In genomic region chr2:96493072-96493471, GRCh38 we compare ENCODE assay signal across 26 cellular contexts. TPM values are rescaled to one million over a fixed set of nuclear protein-coding genes. Genes with fewer than 3 reads are reported as not detected.
DNase-seq lines count a peak whose midpoint lies in the region; ATAC-seq, FAIRE-seq and TF ChIP-seq lines count a peak whose summit lies in the region.
"Had no signal": no experiment of that assay in that cellular context is flagged by ENCODE, and none has a peak within 500 bp of the region (broad histone marks: within the 10 kb centered on the region; RNA-seq: fewer than 3 reads in every experiment).

No MANE protein-coding gene starts in this region.

- no peak overlapping the region for H3K4me3 ChIP-seq in suprapubic skin
- H3K4me3 ChIP-seq in vagina: no peak overlapping the region
- H3K4me3 ChIP-seq: BLaER1 treated with 17β-estradiol and CSF1 and Interleukin-3, amounts not matched to agents 10 nM and 100 nM; thyroid gland had no signal

- TF ChIP-seq POLR2A in suprapubic skin (IDR thresholded peaks at IDR 0.05) (no peak), vagina (IDR thresholded peaks at IDR 0.05) (no peak)

- peaks cover 16% of the 10 kb centered on the region for H3K9me3 Mint-ChIP-seq in activated CD8-positive, alpha-beta T cell treated with anti-CD3 and anti-CD28 coated beads for 36 hours
- H3K9me3 Mint-ChIP-seq in activated CD8-positive, alpha-beta T cell treated with anti-CD3 and anti-CD28 coated beads, Interleukin-2, amount 10 ng/mL, durations not matched to agents 7 days and 5 days (ENCODE audit: insufficient read depth): peaks cover 19% of the 10 kb centered on the region
- peaks cover 18% of the 10 kb centered on the region for H3K9me3 Mint-ChIP-seq in activated naive CD4-positive, alpha-beta T cell treated with anti-CD3 and anti-CD28 coated beads for 36 hours

- H3K27me3 ChIP-seq in foreskin keratinocyte (peaks cover 4% of the 10 kb centered on the region), suprapubic skin (no peaks in the 10 kb centered on the region), vagina (no peaks in the 10 kb centered on the region)
- H3K27me3 ChIP-seq: BLaER1 treated with 17β-estradiol and CSF1 and Interleukin-3, amounts not matched to agents 10 nM and 100 nM; thyroid gland had no signal

- no peak for TF ChIP-seq EP300 in suprapubic skin (IDR thresholded peaks at IDR 0.05)

- H3K9me3 ChIP-seq in suprapubic skin (peaks cover 9% of the 10 kb centered on the region), vagina (no peaks in the 10 kb centered on the region)
- H3K9me3 ChIP-seq: thyroid gland had no signal

- H3K27ac Mint-ChIP-seq in activated CD8-positive, alpha-beta T cell treated with anti-CD3 and anti-CD28 coated beads for 36 hours: peak overlapping the region; percentile 20
- no peak overlapping the region for H3K27ac Mint-ChIP-seq in activated CD8-positive, alpha-beta T cell treated with anti-CD3 and anti-CD28 coated beads, Interleukin-2, amount 10 ng/mL, durations not matched to agents 7 days and 5 days
- H3K27ac Mint-ChIP-seq in activated naive CD4-positive, alpha-beta T cell treated with anti-CD3 and anti-CD28 coated beads for 36 hours: no peak overlapping the region
- H3K27ac Mint-ChIP-seq: IgD-negative memory B cell; immature natural killer cell; naive B cell; stimulated activated naive B cell treated with anti-CD40 and anti-IgM and Interleukin-4, amounts not matched to agents 10 μg/mL and 1 μg/mL and 100 μg/mL, for 72 hours; T-helper 17 cell had no signal

- DNase-seq in activated CD8-positive, alpha-beta T cell treated with anti-CD3 and anti-CD28 coated beads for 36 hours: no peak
- DNase-seq in activated CD8-positive, alpha-beta T cell treated with anti-CD3 and anti-CD28 coated beads, Interleukin-2, amount 10 ng/mL, durations not matched to agents 7 days and 5 days: no peak
- DNase-seq in RCC 7860 (ENCODE audit: low spot score): peak; percentile 93
- DNase-seq in foreskin keratinocyte: peak; percentile 87 to 89
- peak; percentile 72 for DNase-seq in urothelium cell line (ENCODE audit: low spot score)
- no peak for DNase-seq in activated naive CD4-positive, alpha-beta T cell treated with anti-CD3 and anti-CD28 coated beads for 36 hours
- DNase-seq in suprapubic skin (ENCODE audit: low spot score in 2 of 2): no peak
- DNase-seq in vagina (ENCODE audit: extremely low spot score in 2 of 2): no peak
- DNase-seq: activated CD4-positive, alpha-beta T cell treated with anti-CD3 and anti-CD28 coated beads, Interleukin-2, amount 50 U/mL, for 48 hours; activated naive CD4-positive, alpha-beta T cell treated with Interleukin-2 at 50 U/mL for 16 hours; immature natural killer cell; naive B cell; NCI-H2029 treated with DMSO at 0.1 percent for 48 hours; NCI-H510A; SIG-M5; stimulated activated naive B cell treated with anti-CD40 and anti-IgM and Interleukin-4, amounts not matched to agents 10 μg/mL and 1 μg/mL and 100 μg/mL, for 72 hours; T-helper 17 cell; thyroid gland had no signal

- ATAC-seq in activated CD8-positive, alpha-beta T cell treated with anti-CD3 and anti-CD28 coated beads for 36 hours: no peak
- no peak for ATAC-seq in activated CD8-positive, alpha-beta T cell treated with anti-CD3 and anti-CD28 coated beads, Interleukin-2, amount 10 ng/mL, durations not matched to agents 7 days and 5 days
- peak; percentile 90 for ATAC-seq in foreskin keratinocyte
- ATAC-seq: stimulated activated naive B cell treated with anti-CD40 and anti-IgM and Interleukin-4, amounts not matched to agents 10 μg/mL and 1 μg/mL and 100 μg/mL, for 72 hours; T-helper 17 cell had no signal

- POLR2A ChIA-PET in activated CD8-positive, alpha-beta T cell treated with anti-CD3 and anti-CD28 coated beads for 36 hours (lab: Charles Lee): interaction anchor here (0.6 to 1.6 kb wide), 5 partner anchors 8 to 41 kb away, joined by 3 to 4 read pairs (median 3); no protein-coding TSS in a partner anchor
- POLR2A ChIA-PET in activated CD8-positive, alpha-beta T cell treated with anti-CD3 and anti-CD28 coated beads, Interleukin-2, amount 10 ng/mL, durations not matched to agents 7 days and 5 days (lab: Charles Lee): interaction anchor here (0.9 to 1.1 kb wide), 2 partner anchors 44 to 45 kb away, joined by 3 to 4 read pairs; no protein-coding TSS in a partner anchor

- TF ChIP-seq CTCF in activated CD8-positive, alpha-beta T cell treated with anti-CD3 and anti-CD28 coated beads for 36 hours (IDR thresholded peaks at IDR 0.05): no peak
- TF ChIP-seq CTCF in foreskin keratinocyte (conservative IDR thresholded peaks at IDR 0.05) (no peak), suprapubic skin (IDR thresholded peaks at IDR 0.05) (no peak), vagina (IDR thresholded peaks at IDR 0.05) (no peak)

- intact Hi-C loops in activated CD8-positive, alpha-beta T cell treated with anti-CD3 and anti-CD28 coated beads for 36 hours (cut with micrococcal nuclease): loop anchor here (5.0 kb wide), 1 partner anchor 44 kb away; the partner anchor contains the start of gene ARID5A
- intact Hi-C loops in activated naive CD4-positive, alpha-beta T cell treated with anti-CD3 and anti-CD28 coated beads for 36 hours (cut with micrococcal nuclease): no loop called here
- intact Hi-C loops in vagina (cut with DNase I): no loop called here

- H3K36me3 ChIP-seq in suprapubic skin (no peaks in the 10 kb centered on the region), vagina (no peaks in the 10 kb centered on the region)
- H3K36me3 ChIP-seq: BLaER1 treated with 17β-estradiol and CSF1 and Interleukin-3, amounts not matched to agents 10 nM and 100 nM; thyroid gland had no signal

- WGBS in suprapubic skin: 80% methylated on average over 5 of the region's 5 CpGs

- no peaks in the 10 kb centered on the region for H3K27me3 Mint-ChIP-seq in activated CD8-positive, alpha-beta T cell treated with anti-CD3 and anti-CD28 coated beads for 36 hours
- no peaks in the 10 kb centered on the region for H3K27me3 Mint-ChIP-seq in activated CD8-positive, alpha-beta T cell treated with anti-CD3 and anti-CD28 coated beads, Interleukin-2, amount 10 ng/mL, durations not matched to agents 7 days and 5 days (ENCODE audit: low read depth)
- H3K27me3 Mint-ChIP-seq in activated naive CD4-positive, alpha-beta T cell treated with anti-CD3 and anti-CD28 coated beads for 36 hours (ENCODE audit: low read depth): no peaks in the 10 kb centered on the region
- H3K27me3 Mint-ChIP-seq: central memory CD8-positive, alpha-beta T cell; stimulated activated naive B cell treated with anti-CD40 and anti-IgM and Interleukin-4, amounts not matched to agents 10 μg/mL and 1 μg/mL and 100 μg/mL, for 72 hours; T-helper 17 cell had no signal

- CTCF ChIA-PET in activated CD8-positive, alpha-beta T cell treated with anti-CD3 and anti-CD28 coated beads for 36 hours (lab: Charles Lee): interaction anchor here (0.8 to 2.2 kb wide), 5 partner anchors 12 to 86 kb away, joined by 3 to 14 read pairs (median 3); partner anchors contain the start of gene NEURL3
- CTCF ChIA-PET in activated CD8-positive, alpha-beta T cell treated with anti-CD3 and anti-CD28 coated beads, Interleukin-2, amount 10 ng/mL, durations not matched to agents 7 days and 5 days (lab: Charles Lee): interaction anchor here (0.8 to 1.2 kb wide), 3 partner anchors 14 to 17 kb away, joined by 4 read pairs; no protein-coding TSS in a partner anchor
- CTCF ChIA-PET in activated naive CD4-positive, alpha-beta T cell treated with anti-CD3 and anti-CD28 coated beads for 36 hours (lab: Charles Lee): interaction anchor here (1.2 to 1.6 kb wide), 3 partner anchors 14 to 47 kb away, joined by 3 read pairs; no protein-coding TSS in a partner anchor

- peak; percentile 97 for FAIRE-seq in RCC 7860 (lab: Jason Lieb, UNC)
- FAIRE-seq in urothelium cell line (lab: Jason Lieb, UNC): peak; percentile 82
- FAIRE-seq: D721Med had no signal

- H3K4me1 Mint-ChIP-seq in activated CD8-positive, alpha-beta T cell treated with anti-CD3 and anti-CD28 coated beads for 36 hours (ENCODE audit: low read depth): peaks cover 44% of the 10 kb centered on the region
- H3K4me1 Mint-ChIP-seq in activated CD8-positive, alpha-beta T cell treated with anti-CD3 and anti-CD28 coated beads, Interleukin-2, amount 10 ng/mL, durations not matched to agents 7 days and 5 days (ENCODE audit: low read depth): peaks cover 31% of the 10 kb centered on the region
- peaks cover 50% of the 10 kb centered on the region for H3K4me1 Mint-ChIP-seq in activated naive CD4-positive, alpha-beta T cell treated with anti-CD3 and anti-CD28 coated beads for 36 hours (ENCODE audit: low read depth)
- H3K4me1 Mint-ChIP-seq: central memory CD8-positive, alpha-beta T cell; immature natural killer cell; naive B cell; T-helper 17 cell had no signal

- H3K4me1 ChIP-seq in foreskin keratinocyte (no peaks in the 10 kb centered on the region), suprapubic skin (no peaks in the 10 kb centered on the region), vagina (no peaks in the 10 kb centered on the region)
- H3K4me1 ChIP-seq: parathyroid adenoma, thyroid gland had no signal

- peaks cover 13% of the 10 kb centered on the region for H3K36me3 Mint-ChIP-seq in activated CD8-positive, alpha-beta T cell treated with anti-CD3 and anti-CD28 coated beads for 36 hours (ENCODE audit: low read depth)
- peaks cover 20% of the 10 kb centered on the region for H3K36me3 Mint-ChIP-seq in activated CD8-positive, alpha-beta T cell treated with anti-CD3 and anti-CD28 coated beads, Interleukin-2, amount 10 ng/mL, durations not matched to agents 7 days and 5 days (ENCODE audit: low read depth)
- H3K36me3 Mint-ChIP-seq in activated naive CD4-positive, alpha-beta T cell treated with anti-CD3 and anti-CD28 coated beads for 36 hours (ENCODE audit: low read depth): peaks cover 6% of the 10 kb centered on the region

- no peak overlapping the region for H3K4me3 Mint-ChIP-seq in activated CD8-positive, alpha-beta T cell treated with anti-CD3 and anti-CD28 coated beads for 36 hours
- H3K4me3 Mint-ChIP-seq in activated CD8-positive, alpha-beta T cell treated with anti-CD3 and anti-CD28 coated beads, Interleukin-2, amount 10 ng/mL, durations not matched to agents 7 days and 5 days: no peak overlapping the region
- H3K4me3 Mint-ChIP-seq in activated naive CD4-positive, alpha-beta T cell treated with anti-CD3 and anti-CD28 coated beads for 36 hours: no peak overlapping the region
- H3K4me3 Mint-ChIP-seq: central memory CD8-positive, alpha-beta T cell; IgD-negative memory B cell; immature natural killer cell; naive B cell; stimulated activated naive B cell treated with anti-CD40 and anti-IgM and Interleukin-4, amounts not matched to agents 10 μg/mL and 1 μg/mL and 100 μg/mL, for 72 hours; T-helper 17 cell had no signal

- H3K27ac ChIP-seq in foreskin keratinocyte: no peak overlapping the region
- no peak overlapping the region for H3K27ac ChIP-seq in suprapubic skin
- H3K27ac ChIP-seq in vagina: no peak overlapping the region
- H3K27ac ChIP-seq: BLaER1 treated with 17β-estradiol and CSF1 and Interleukin-3, amounts not matched to agents 10 nM and 100 nM; parathyroid adenoma; thyroid gland; VCaP had no signal

RNA-seq across cellular contexts. Expression of gene NEURL3, which starts 12.1 kb away (rescaled TPM):
- total RNA-seq in activated CD8-positive, alpha-beta T cell treated with anti-CD3 and anti-CD28 coated beads for 36 hours: under 1 TPM in 1 of 2 experiments, not detected in 1; 0.25 TPM
- total RNA-seq in activated CD8-positive, alpha-beta T cell treated with anti-CD3 and anti-CD28 coated beads, Interleukin-2, amount 10 ng/mL, durations not matched to agents 7 days and 5 days: not detected
- total RNA-seq in foreskin keratinocyte (not detected in 2 replicates), suprapubic skin (1 to 10 TPM in 3 of 4 donors, under 1 TPM in 1; 0.52 to 2.6 (median 1.5) TPM), vagina (2.5 TPM)
- not detected in 2 replicates for polyA plus RNA-seq in foreskin keratinocyte
- under 1 TPM; 0.48 to 0.57 TPM for total RNA-seq in activated naive CD4-positive, alpha-beta T cell treated with anti-CD3 and anti-CD28 coated beads for 36 hours
- total RNA-seq: fibroblast of lung, G401 had no signal
- polyA plus RNA-seq: fibroblast of lung, IgD-negative memory B cell, immature natural killer cell had no signal

RNA-seq across cellular contexts. Expression of gene ARID5A, which starts 43.5 kb away (rescaled TPM):
- 10 to 100 TPM; 61.5 to 64.3 TPM for total RNA-seq in activated CD8-positive, alpha-beta T cell treated with anti-CD3 and anti-CD28 coated beads for 36 hours
- 10 to 100 TPM; 37.7 to 40.1 TPM for total RNA-seq in activated CD8-positive, alpha-beta T cell treated with anti-CD3 and anti-CD28 coated beads, Interleukin-2, amount 10 ng/mL, durations not matched to agents 7 days and 5 days
- total RNA-seq in foreskin keratinocyte: 7.3 and 8.5 TPM in 2 replicates
- 8.2 and 8.4 TPM in 2 replicates for polyA plus RNA-seq in foreskin keratinocyte
- total RNA-seq in activated naive CD4-positive, alpha-beta T cell treated with anti-CD3 and anti-CD28 coated beads for 36 hours: 100 to 1,000 TPM; 349 to 351 TPM
- 10 to 100 TPM; 11.4 to 22.4 (median 15.0) TPM for total RNA-seq in suprapubic skin
- total RNA-seq in vagina: 34.1 TPM

Comparison
In these comparisons a context has a peak if more than half of its experiments do, and no peak if none do; other contexts are left out.
1. DNase-seq: peak in RCC 7860 (single experiment), foreskin keratinocyte (2 of 2) and urothelium cell line (single experiment); none in activated CD8-positive, alpha-beta T cell treated with anti-CD3 and anti-CD28 coated beads for 36 hours (single experiment), activated CD8-positive, alpha-beta T cell treated with anti-CD3 and anti-CD28 coated beads, Interleukin-2, amount 10 ng/mL, durations not matched to agents 7 days and 5 days (single experiment), activated naive CD4-positive, alpha-beta T cell treated with anti-CD3 and anti-CD28 coated beads for 36 hours (single experiment), suprapubic skin (0 of 2) and vagina (0 of 2).